18 cellular contexts compared by ENCODE assay signal in genomic region chr18:40877096-40877495, GRCh38.
A peak's percentile ranks its signal among the peaks of the same experiment; 100 is the strongest.
DNase-seq lines count a peak whose midpoint lies in the region; ATAC-seq and TF ChIP-seq lines count a peak whose summit lies in the region.
"Had no signal": no experiment of that assay in that cellular context is flagged by ENCODE, and none has a peak within 500 bp of the region (broad histone marks: within the 10 kb centered on the region; RNA-seq: fewer than 3 reads in every experiment).

No MANE protein-coding gene starts in this region.

- no peaks in the 10 kb centered on the region for H3K9me3 ChIP-seq in skeletal muscle satellite cell (replicated peaks; ENCODE audit: low read length)
- H3K9me3 ChIP-seq: right lobe of liver, transverse colon had no signal

- H3K4me1 Mint-ChIP-seq in HFFc6 (ENCODE audit: low read depth), result peaks cover 33% of the 10 kb centered on the region; the same call in 1 of the 2 replicates
- H3K4me1 Mint-ChIP-seq: neural progenitor cell had no signal

- TF ChIP-seq CTCF in HFFc6 (IDR thresholded peaks at IDR 0.05), result no peak
- TF ChIP-seq CTCF in fibroblast of the aortic adventitia (IDR thresholded peaks at IDR 0.05; ENCODE audit: insufficient read depth, low read length), result no peak

- peak overlapping the region; percentile 11; the same call in 1 of the 2 replicates for H3K4me3 Mint-ChIP-seq in HFFc6
- H3K4me3 Mint-ChIP-seq: CD8-positive, alpha-beta T cell; neural progenitor cell; WTC11 had no signal

- peaks cover 5% of the 10 kb centered on the region for H3K36me3 Mint-ChIP-seq in HFFc6 (ENCODE audit: low read depth)
- H3K36me3 Mint-ChIP-seq: CD8-positive, alpha-beta T cell; neural progenitor cell; WTC11 had no signal

- DNase-seq in HFFc6, result peak; percentile 68
- DNase-seq in amniotic epithelial cell (ENCODE audit: low read depth), result peak; percentile 99
- DNase-seq in fibroblast of the aortic adventitia (ENCODE audit: low read depth), result peak; percentile 63
- DNase-seq: activated naive CD4-positive, alpha-beta T cell treated with anti-CD3 and anti-CD28 coated beads, Interleukin-2, amount 50 U/mL, for 16 hours; CD8-positive, alpha-beta T cell; cortex of kidney; mesendoderm; NCI-H1092 treated with DMSO at 0.1 percent for 48 hours; right lobe of liver; stimulated activated CD4-positive, alpha-beta T cell treated with anti-CD3 and anti-CD28 coated beads, Interleukin-4, amount 100 ng/mL, for 4 hours; transverse colon had no signal

- H3K36me3 ChIP-seq in skeletal muscle satellite cell (ENCODE audit: insufficient read depth, low read length), result no peaks in the 10 kb centered on the region
- H3K36me3 ChIP-seq: neural progenitor cell, right lobe of liver, transverse colon had no signal

- H3K27ac Mint-ChIP-seq in HFFc6, result peak overlapping the region; percentile 77
- H3K27ac Mint-ChIP-seq: CD8-positive, alpha-beta T cell; neural progenitor cell; WTC11 had no signal

- H3K4me2 ChIP-seq in skeletal muscle satellite cell (ENCODE audit: low read length), result peak overlapping the region; percentile 50
- H3K4me2 ChIP-seq: neural progenitor cell had no signal

- peaks cover 8% of the 10 kb centered on the region for H3K9me3 Mint-ChIP-seq in HFFc6
- H3K9me3 Mint-ChIP-seq: neural progenitor cell, WTC11 had no signal

- peak overlapping the region; percentile 74 for H3K9ac ChIP-seq in skeletal muscle satellite cell (ENCODE audit: low read depth, low read length)
- H3K9ac ChIP-seq: neural progenitor cell had no signal

- no peaks in the 10 kb centered on the region for H3K27me3 ChIP-seq in skeletal muscle satellite cell (ENCODE audit: control insufficient read depth, insufficient read depth, low read length)
- H3K27me3 ChIP-seq: right lobe of liver, transverse colon had no signal

- H3K4me1 ChIP-seq in skeletal muscle satellite cell (ENCODE audit: control insufficient read depth, insufficient read depth, low read length), result peaks cover 49% of the 10 kb centered on the region
- H3K4me1 ChIP-seq: neural progenitor cell, right lobe of liver, transverse colon had no signal

- no peaks in the 10 kb centered on the region; the same call in 1 of the 2 replicates for H3K27me3 Mint-ChIP-seq in HFFc6 (ENCODE audit: insufficient read depth)

- no peak overlapping the region for H3K4me3 ChIP-seq in fibroblast of the aortic adventitia (ENCODE audit: low read depth, low read length)
- no peak overlapping the region for H3K4me3 ChIP-seq in skeletal muscle satellite cell (ENCODE audit: low read length)
- H3K4me3 ChIP-seq: neural progenitor cell, right lobe of liver, transverse colon had no signal

- no peak for ATAC-seq in HG03442 (IDR thresholded peaks at IDR 0.05; ENCODE audit: unreplicated experiment)
- ATAC-seq in GM18511 (IDR thresholded peaks at IDR 0.05; ENCODE audit: unreplicated experiment), result no peak
- ATAC-seq in GM19035 (IDR thresholded peaks at IDR 0.05; ENCODE audit: unreplicated experiment), result no peak
- ATAC-seq: CD8-positive, alpha-beta T cell; esophagus mucosa; right lobe of liver; WTC11 had no signal
